ENCODE assay signal across 14 cellular contexts in the genomic region with DNA sequence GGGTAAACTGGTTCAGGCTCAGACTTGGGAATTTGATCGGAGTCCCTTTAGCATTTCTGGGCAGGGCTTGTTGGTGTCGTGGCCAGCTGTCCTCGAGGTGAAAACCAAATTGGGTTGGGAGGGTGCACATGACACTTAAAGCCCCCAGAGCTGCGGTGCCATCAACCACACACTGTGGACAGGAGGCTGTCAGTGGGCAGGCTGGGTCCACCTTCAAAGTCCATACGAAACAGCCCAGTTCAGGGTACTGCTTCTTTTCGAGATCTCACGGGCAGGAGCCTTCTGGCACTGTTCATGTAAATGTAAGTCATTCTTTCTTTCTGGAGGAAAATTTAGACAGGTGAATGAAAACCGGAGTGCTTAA. TPM values are rescaled to one million over a fixed set of nuclear protein-coding genes. Genes with fewer than 3 reads are reported as not detected.
DNase-seq lines count a peak whose midpoint lies in the region; ATAC-seq and TF ChIP-seq lines count a peak whose summit lies in the region.
"Had no signal": no experiment of that assay in that cellular context is flagged by ENCODE, and none has a peak within 500 bp of the region (broad histone marks: within the 10 kb centered on the region; RNA-seq: fewer than 3 reads in every experiment).

No MANE protein-coding gene starts in this region.

- H3K4ac ChIP-seq in trophoblast cell (ENCODE audit: low read depth, low read length): peak overlapping the region; percentile 57

- intact Hi-C loops in natural killer cell (cut with micrococcal nuclease) (no loop called here), body of pancreas (cut with DNase I) (no loop called here)

- no peak overlapping the region for H3K4me2 ChIP-seq in trophoblast cell (ENCODE audit: low read length)

- no peak overlapping the region for H2AFZ ChIP-seq in trophoblast cell (ENCODE audit: insufficient read depth, low read length, poor library complexity)

- H3K14ac ChIP-seq in trophoblast cell (ENCODE audit: low read length): no peak overlapping the region

- no peak overlapping the region for H3K9ac ChIP-seq in trophoblast cell (ENCODE audit: low read length)

- 70 to 76% methylated on average over 5 to 8 of the region's 8 CpGs for WGBS in body of pancreas, 2 donors
- no CpG with 5 or more reads among the region's 8 CpGs for WGBS in trophoblast cell (ENCODE audit: extremely low coverage, insufficient coverage, insufficient read length)

- peaks cover 20% of the 10 kb centered on the region for H3K79me2 ChIP-seq in trophoblast cell (ENCODE audit: control insufficient read depth, insufficient read depth, low read length, poor library complexity)

- H4K91ac ChIP-seq in trophoblast cell (ENCODE audit: low read depth, low read length): peak overlapping the region; percentile 3

- H2BK120ac ChIP-seq in trophoblast cell (ENCODE audit: insufficient read depth, low read length, poor library complexity): no peak overlapping the region

- H3K4me3 ChIP-seq in body of pancreas: no peak overlapping the region
- no peak overlapping the region for H3K4me3 ChIP-seq in trophoblast cell (ENCODE audit: low read depth, low read length)
- H3K4me3 ChIP-seq: SJSA1 had no signal

- H3K4me1 Mint-ChIP-seq in natural killer cell: peaks cover 59 to 61% of the 10 kb centered on the region in 2 donors
- peaks cover 27 to 34% of the 10 kb centered on the region in 2 donors for H3K4me1 Mint-ChIP-seq in natural killer cell treated with Interleukin-12 subunit alpha and Interleukin-12 subunit beta and Interleukin-15 and Interleukin-18, amount 100 ng/mL, for 72 hours (ENCODE audit: low read depth in 2 of 2)

- no peaks in the 10 kb centered on the region for H3K36me3 Mint-ChIP-seq in natural killer cell
- no peaks in the 10 kb centered on the region for H3K36me3 Mint-ChIP-seq in natural killer cell treated with Interleukin-12 subunit alpha and Interleukin-12 subunit beta and Interleukin-15 and Interleukin-18, amount 100 ng/mL, for 72 hours

- H2BK5ac ChIP-seq in trophoblast cell (ENCODE audit: low read depth, low read length, poor library complexity): no peak overlapping the region

- no peaks in the 10 kb centered on the region for H3K27me3 Mint-ChIP-seq in natural killer cell (ENCODE audit: low read depth in 2 of 2)
- no peaks in the 10 kb centered on the region for H3K27me3 Mint-ChIP-seq in natural killer cell treated with Interleukin-12 subunit alpha and Interleukin-12 subunit beta and Interleukin-15 and Interleukin-18, amount 100 ng/mL, for 72 hours
- H3K27me3 Mint-ChIP-seq: activated CD8-positive, alpha-beta T cell treated with anti-CD3 and anti-CD28 coated beads for 36 hours; memory B cell had no signal

- no peak overlapping the region for H3K18ac ChIP-seq in trophoblast cell (ENCODE audit: low read length)

- TF ChIP-seq POLR2A in body of pancreas (IDR thresholded peaks at IDR 0.05): no peak

- no peak overlapping the region for H4K8ac ChIP-seq in trophoblast cell (ENCODE audit: low read depth, low read length)

- DNase-seq in natural killer cell (no peak), body of pancreas (peak in 1 of 4 donors; percentile 1), trophoblast cell (no peak), DMS79 (lab: John Stamatoyannopoulos, UW) (no peak)
- no peak for DNase-seq in natural killer cell treated with Interleukin-12 subunit alpha and Interleukin-12 subunit beta and Interleukin-15 and Interleukin-18, amount 100 ng/mL, for 72 hours (ENCODE audit: low spot score)
- DNase-seq: activated CD8-positive, alpha-beta T cell treated with anti-CD3 and anti-CD28 coated beads for 36 hours; activated naive CD4-positive, alpha-beta T cell; activated T-cell treated with anti-CD3 and anti-CD28 coated beads, Interleukin-2, amount 50 U/mL, for 1 hour; Karpas-422 had no signal

- H3K4me3 Mint-ChIP-seq in natural killer cell: no peak overlapping the region
- H3K4me3 Mint-ChIP-seq in natural killer cell treated with Interleukin-12 subunit alpha and Interleukin-12 subunit beta and Interleukin-15 and Interleukin-18, amount 100 ng/mL, for 72 hours: no peak overlapping the region
- H3K4me3 Mint-ChIP-seq: activated CD8-positive, alpha-beta T cell treated with anti-CD3 and anti-CD28 coated beads for 36 hours; memory B cell; T-helper 1 cell treated with Interleukin-12 subunit alpha and Interleukin-12 subunit beta and Interleukin-4 antibody, amounts not matched to agents 30 μg/mL and 1 μg/mL, for 36 hours had no signal

- H3K27ac ChIP-seq in body of pancreas (peak overlapping the region; percentile 20 to 51 (median 40)), trophoblast cell (ENCODE audit: low read depth, low read length) (no peak overlapping the region)
- H3K27ac ChIP-seq: SJSA1 had no signal

- H3K27me3 ChIP-seq in body of pancreas (no peaks in the 10 kb centered on the region), trophoblast cell (ENCODE audit: insufficient read depth, low read length) (no peaks in the 10 kb centered on the region)
- H3K27me3 ChIP-seq: SJSA1 had no signal

- H3K9me3 ChIP-seq in body of pancreas: no peaks in the 10 kb centered on the region
- H3K9me3 ChIP-seq in trophoblast cell (ENCODE audit: insufficient read depth, low read depth, low read length): no peaks in the 10 kb centered on the region
- H3K9me3 ChIP-seq: SJSA1 had no signal

- H3K9me3 Mint-ChIP-seq in natural killer cell: no peaks in the 10 kb centered on the region
- H3K9me3 Mint-ChIP-seq in natural killer cell treated with Interleukin-12 subunit alpha and Interleukin-12 subunit beta and Interleukin-15 and Interleukin-18, amount 100 ng/mL, for 72 hours: no peaks in the 10 kb centered on the region
- H3K9me3 Mint-ChIP-seq: activated CD8-positive, alpha-beta T cell treated with anti-CD3 and anti-CD28 coated beads for 36 hours; T-helper 1 cell treated with Interleukin-12 subunit alpha and Interleukin-12 subunit beta and Interleukin-4 antibody, amounts not matched to agents 30 μg/mL and 1 μg/mL, for 36 hours had no signal

- H3K23ac ChIP-seq in trophoblast cell (ENCODE audit: low read length): no peak overlapping the region

- ATAC-seq in natural killer cell (no peak), body of pancreas (no peak), HG02884 (IDR thresholded peaks at IDR 0.05; ENCODE audit: unreplicated experiment) (no peak), GM18502 (IDR thresholded peaks at IDR 0.05; ENCODE audit: poor library complexity, unreplicated experiment) (no peak)
- no peak for ATAC-seq in natural killer cell treated with Interleukin-12 subunit alpha and Interleukin-12 subunit beta and Interleukin-15 and Interleukin-18, amount 100 ng/mL, for 72 hours
- ATAC-seq: activated CD8-positive, alpha-beta T cell treated with anti-CD3 and anti-CD28 coated beads for 36 hours had no signal

- no peaks in the 10 kb centered on the region for H3K36me3 ChIP-seq in body of pancreas (replicated peaks in 1 of 2; ENCODE audit: insufficient read depth in 1 of 2, low read depth in 2 of 2)
- H3K36me3 ChIP-seq in trophoblast cell (ENCODE audit: control insufficient read depth in 1 of 2, insufficient read depth in 2 of 2, low read length in 2 of 2): no peaks in the 10 kb centered on the region

- no peak overlapping the region for H4K12ac ChIP-seq in trophoblast cell (ENCODE audit: low read depth, low read length)

- TF ChIP-seq CTCF in natural killer cell (IDR thresholded peaks at IDR 0.05) (no peak), body of pancreas (IDR thresholded peaks at IDR 0.05) (no peak)

- H2AK5ac ChIP-seq in trophoblast cell (ENCODE audit: low read length): no peak overlapping the region

- peaks cover 8% of the 10 kb centered on the region for H3K79me1 ChIP-seq in trophoblast cell (ENCODE audit: low read length)

- H3K4me1 ChIP-seq in body of pancreas (peaks cover 68% of the 10 kb centered on the region), trophoblast cell (ENCODE audit: control insufficient read depth in 1 of 2, insufficient read depth in 2 of 2, low read length in 2 of 2) (peaks cover 27 to 33% of the 10 kb centered on the region in 2 experiments)

- peak overlapping the region; percentile 45 for H2BK12ac ChIP-seq in trophoblast cell (ENCODE audit: low read length)

- peak overlapping the region; percentile 50 to 58 for H3K27ac Mint-ChIP-seq in natural killer cell
- no peak overlapping the region for H3K27ac Mint-ChIP-seq in natural killer cell treated with Interleukin-12 subunit alpha and Interleukin-12 subunit beta and Interleukin-15 and Interleukin-18, amount 100 ng/mL, for 72 hours
- H3K27ac Mint-ChIP-seq: activated CD8-positive, alpha-beta T cell treated with anti-CD3 and anti-CD28 coated beads for 36 hours; memory B cell; T-helper 1 cell treated with Interleukin-12 subunit alpha and Interleukin-12 subunit beta and Interleukin-4 antibody, amounts not matched to agents 30 μg/mL and 1 μg/mL, for 36 hours had no signal

RNA-seq across cellular contexts. Expression of a gene that starts 7.0 kb away (rescaled TPM):
- total RNA-seq in natural killer cell (10 to 100 TPM; 24.4 to 47.0 (median 28.0) TPM), body of pancreas (10 to 100 TPM; 12.2 to 14.8 TPM)
- 10 to 100 TPM; 24.7 to 37.3 TPM for total RNA-seq in natural killer cell treated with Interleukin-12 subunit alpha and Interleukin-12 subunit beta and Interleukin-15 and Interleukin-18, amount 100 ng/mL, for 72 hours
- 22.0 and 25.0 TPM in 2 replicates for polyA plus RNA-seq in trophoblast cell (2013)

Comparison
In these comparisons a context has a peak if more than half of its experiments do, and no peak if none do; other contexts are left out.
1. H3K27ac Mint-ChIP-seq: peak in natural killer cell (2 of 2); none in natural killer cell treated with Interleukin-12 subunit alpha and Interleukin-12 subunit beta and Interleukin-15 and Interleukin-18, amount 100 ng/mL, for 72 hours (0 of 2).